In the genomic region with DNA sequence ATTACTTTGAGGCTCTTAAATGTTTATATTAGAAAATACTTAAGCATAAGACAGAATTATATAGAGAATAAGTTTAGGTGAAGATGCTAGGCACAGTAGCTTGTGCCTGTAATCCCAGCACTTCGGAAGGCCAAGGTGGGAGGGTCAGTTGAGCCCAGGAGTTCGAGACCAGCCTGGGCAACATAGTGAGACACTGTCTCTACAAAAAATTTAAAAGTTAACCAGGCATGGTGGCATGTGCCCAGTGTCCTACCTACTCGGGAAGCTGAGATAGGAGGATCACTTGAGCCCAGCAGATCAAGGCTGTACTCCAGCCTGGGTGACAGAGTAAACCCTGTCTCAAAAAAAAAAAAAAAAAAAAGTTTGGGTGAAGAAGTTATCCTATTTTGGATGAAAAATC, we compare ENCODE assay signal across 10 cellular contexts.
"Had no signal": no experiment of that assay in that cellular context is flagged by ENCODE, and none has a peak within 500 bp of the region (broad histone marks: within the 10 kb centered on the region; RNA-seq: fewer than 3 reads in every experiment).

No MANE protein-coding gene starts in this region.

- H2AFZ ChIP-seq: GM23248 had no signal

- H3K4me3 ChIP-seq: GM23248, HAP-1, K562 had no signal

- H3K36me3 ChIP-seq: HAP-1 had no signal

- H3K4me1 ChIP-seq: HAP-1 had no signal

- H3K9me3 ChIP-seq: HAP-1 had no signal

- H3K4me3 Mint-ChIP-seq: HFFc6 had no signal

- DNase-seq: GM23248, GOT3, H7, HFFc6, IMR-90, KG1 had no signal

- ATAC-seq: HCT116, K562 had no signal

- H3K27ac Mint-ChIP-seq: HFFc6 had no signal

- H3K9ac ChIP-seq: GM23248 had no signal

- H3K27ac ChIP-seq: GM23248, HL-60 had no signal
